Comparison of ENCODE assay signal across 26 cellular contexts in the genomic region with DNA sequence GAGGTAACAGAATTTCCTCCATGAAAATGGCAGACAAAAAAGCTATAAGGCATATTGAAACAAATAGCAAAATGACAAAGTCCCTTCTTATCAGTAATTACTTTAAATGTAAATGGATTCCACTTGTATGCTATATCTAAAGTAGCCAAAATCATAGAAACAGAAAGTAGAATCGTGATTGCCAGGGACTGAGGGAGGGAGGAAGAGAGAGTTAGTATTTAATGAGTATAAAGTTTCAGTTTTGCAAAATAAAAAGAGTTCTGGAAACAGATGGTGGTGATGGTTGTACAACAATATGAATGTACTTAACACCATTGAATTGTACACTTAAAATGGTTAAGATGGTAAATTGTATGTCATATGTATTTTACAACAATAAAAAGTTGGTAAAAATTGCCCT.
"Had no signal": no experiment of that assay in that cellular context is flagged by ENCODE, and none has a peak within 500 bp of the region (broad histone marks: within the 10 kb centered on the region; RNA-seq: fewer than 3 reads in every experiment).

No MANE protein-coding gene starts in this region.

- H3K4me1 ChIP-seq: stomach, suprapubic skin, testis, thyroid gland, tibial artery, tibial nerve, transverse colon, upper lobe of left lung, upper lobe of right lung, uterus, vagina had no signal

- H3K27ac ChIP-seq: stomach, suprapubic skin, testis, thoracic aorta, thyroid gland, tibial artery, tibial nerve, transverse colon, upper lobe of left lung, upper lobe of right lung, uterus, vagina had no signal

- H3K36me3 ChIP-seq: stomach, suprapubic skin, thoracic aorta, thyroid gland, tibial artery, tibial nerve, transverse colon, upper lobe of left lung, upper lobe of right lung, uterus, vagina had no signal

- ATAC-seq: stimulated activated effector memory CD8-positive, alpha-beta T cell treated with anti-CD3 and anti-CD28 coated beads, Interleukin-12 subunit alpha, Interleukin-12 subunit beta, amount 100 ng/mL, for 72 hours; stimulated activated memory B cell treated with anti-CD40 and anti-IgM and Interleukin-4, amounts not matched to agents 10 μg/mL and 1 μg/mL and 100 μg/mL, for 72 hours; stimulated activated naive B cell treated with anti-CD40 and anti-IgM and Interleukin-4, amounts not matched to agents 10 μg/mL and 1 μg/mL and 100 μg/mL, for 72 hours; stimulated activated naive CD8-positive, alpha-beta T cell treated with anti-CD3 and anti-CD28 coated beads, Interleukin-15, amount 100 ng/mL, for 72 hours; stimulated activated naive CD8-positive, alpha-beta T cell treated with anti-CD3 and anti-CD28 coated beads, Interleukin-15, Interleukin-2, amounts not matched to agents 100 U/mL and 50 U/mL, for 24 hours; upper lobe of right lung had no signal

- H3K27me3 ChIP-seq: stomach, suprapubic skin, testis, thyroid gland, tibial artery, tibial nerve, transverse colon, upper lobe of left lung, upper lobe of right lung, uterus, vagina had no signal

- DNase-seq: stimulated activated CD4-positive, alpha-beta T cell treated with anti-CD3 and anti-CD28 coated beads, Interleukin-2, amount 100 ng/mL, for 48 hours; stimulated activated CD4-positive, alpha-beta T cell treated with anti-CD3 and anti-CD28 coated beads, Interleukin-4, amount 100 ng/mL, for 1 hour; stimulated activated CD4-positive, alpha-beta T cell treated with anti-CD3 and anti-CD28 coated beads, Interleukin-4, amount 100 ng/mL, for 24 hours; stimulated activated CD4-positive, alpha-beta T cell treated with anti-CD3 and anti-CD28 coated beads, Interleukin-4, amount 100 ng/mL, for 4 hours; stimulated activated CD8-positive, alpha-beta memory T cell treated with anti-CD3 and anti-CD28 coated beads, Interleukin-4, amount 100 ng/mL, for 48 hours; stimulated activated naive B cell treated with anti-CD40 and anti-IgM and Interleukin-4, amounts not matched to agents 10 μg/mL and 1 μg/mL and 100 μg/mL, for 72 hours; stimulated activated naive CD4-positive, alpha-beta T cell; stimulated activated naive CD4-positive, alpha-beta T cell treated with Interleukin-2 at 50 U/mL for 16 hours; stimulated activated naive CD8-positive, alpha-beta T cell treated with anti-CD3 and anti-CD28 coated beads, Interleukin-15, amount 100 ng/mL, for 72 hours; stimulated activated naive CD8-positive, alpha-beta T cell treated with anti-CD3 and anti-CD28 coated beads, Interleukin-15, Interleukin-2, amounts not matched to agents 100 U/mL and 50 U/mL, for 24 hours; stomach; substantia nigra; testis; thyroid gland; tibial artery; transverse colon; trophoblast cell; upper lobe of left lung; upper lobe of right lung; uterus had no signal

- H3K4me3 ChIP-seq: stomach, suprapubic skin, testis, thoracic aorta, thyroid gland, tibial artery, tibial nerve, transverse colon, upper lobe of left lung, upper lobe of right lung, uterus, vagina had no signal

- H3K9me3 ChIP-seq: stomach, suprapubic skin, testis, thoracic aorta, thyroid gland, tibial artery, tibial nerve, transverse colon, upper lobe of left lung, upper lobe of right lung, uterus, vagina had no signal
